ENCODE assay signal across 8 cellular contexts in genomic region chr15:39920510-39921273, GRCh38. TPM values are rescaled to one million over a fixed set of nuclear protein-coding genes. Genes with fewer than 3 reads are reported as not detected.
DNase-seq lines count a peak whose midpoint lies in the region; ATAC-seq and TF ChIP-seq lines count a peak whose summit lies in the region.

No MANE protein-coding gene starts in this region.

- TF ChIP-seq POLR2A in vagina (IDR thresholded peaks at IDR 0.05), result peak in 1 of 2 donors; percentile 43

- peak overlapping the region; percentile 70 for H3K4me3 ChIP-seq in GM06990 (replicated peaks; ENCODE audit: low read depth, low read length)
- H3K4me3 ChIP-seq in right cardiac atrium (ENCODE audit: low read length), result peak overlapping the region; percentile 62
- H3K4me3 ChIP-seq in vagina, result peak overlapping the region; percentile 82 to 85

- DNase-seq in GM06990 (ENCODE audit: extremely low read depth, insufficient read length), result peak; percentile 87
- DNase-seq in H4 (ENCODE audit: low spot score), result peak; percentile 58
- DNase-seq in LoVo (ENCODE audit: low spot score), result peak; percentile 88
- DNase-seq in right cardiac atrium, result peak; percentile 83 to 93 (median 92)
- peak; percentile 82 for DNase-seq in putamen (ENCODE audit: low spot score)
- no peak for DNase-seq in vagina (ENCODE audit: extremely low spot score in 2 of 2)

- peaks cover 5% of the 10 kb centered on the region for H3K36me3 Mint-ChIP-seq in T-helper 1 cell treated with Interleukin-12 subunit alpha and Interleukin-12 subunit beta and Interleukin-4 antibody, amounts not matched to agents 30 μg/mL and 1 μg/mL, for 36 hours (ENCODE audit: low read depth)

- ATAC-seq in right cardiac atrium, result peak; percentile 97 to 98

- peaks cover 24% of the 10 kb centered on the region for H3K4me1 Mint-ChIP-seq in T-helper 1 cell treated with Interleukin-12 subunit alpha and Interleukin-12 subunit beta and Interleukin-4 antibody, amounts not matched to agents 30 μg/mL and 1 μg/mL, for 36 hours (ENCODE audit: low read depth)

- H3K36me3 ChIP-seq in GM06990 (ENCODE audit: control insufficient read depth, insufficient read depth, low read length), result no peaks in the 10 kb centered on the region
- no peaks in the 10 kb centered on the region for H3K36me3 ChIP-seq in vagina

- intact Hi-C loops in right cardiac atrium (cut with DNase I), result no loop called here
- intact Hi-C loops in vagina (cut with DNase I), result no loop called here

- H3K27me3 Mint-ChIP-seq in T-helper 1 cell treated with Interleukin-12 subunit alpha and Interleukin-12 subunit beta and Interleukin-4 antibody, amounts not matched to agents 30 μg/mL and 1 μg/mL, for 36 hours (ENCODE audit: low read depth), result peaks cover 36% of the 10 kb centered on the region

- H3K27me3 ChIP-seq in GM06990 (replicated peaks; ENCODE audit: control insufficient read depth, insufficient read depth, low read length) (no peaks in the 10 kb centered on the region; the same call in 1 of the 2 replicates), right cardiac atrium (ENCODE audit: control insufficient read depth, insufficient read depth) (no peaks in the 10 kb centered on the region), vagina (no peaks in the 10 kb centered on the region)

- TF ChIP-seq CTCF in GM06990 (IDR thresholded peaks at IDR 0.05; ENCODE audit: insufficient read depth, low read length, poor library complexity, severe bottlenecking) (no peak), vagina (IDR thresholded peaks at IDR 0.05) (no peak)

- no peaks in the 10 kb centered on the region for H3K9me3 ChIP-seq in right cardiac atrium (ENCODE audit: control insufficient read depth, low read length)
- H3K9me3 ChIP-seq in vagina, result no peaks in the 10 kb centered on the region

- H3K4me3 Mint-ChIP-seq in T-helper 1 cell treated with Interleukin-12 subunit alpha and Interleukin-12 subunit beta and Interleukin-4 antibody, amounts not matched to agents 30 μg/mL and 1 μg/mL, for 36 hours, result peak overlapping the region; percentile 85

- under 1% methylated on average over 70 of the region's 70 CpGs for WGBS in right cardiac atrium

- H3K27ac ChIP-seq in angular gyrus (ENCODE audit: low read depth, low read length) (peak overlapping the region; percentile 86), right cardiac atrium (ENCODE audit: low read length) (peak overlapping the region; percentile 14), vagina (peak overlapping the region; percentile 92)

- peak overlapping the region; percentile 53 for H3K27ac Mint-ChIP-seq in T-helper 1 cell treated with Interleukin-12 subunit alpha and Interleukin-12 subunit beta and Interleukin-4 antibody, amounts not matched to agents 30 μg/mL and 1 μg/mL, for 36 hours

- H3K4me1 ChIP-seq in right cardiac atrium (ENCODE audit: control insufficient read depth, insufficient read depth, low read length) (no peaks in the 10 kb centered on the region), vagina (peaks cover 6% of the 10 kb centered on the region)

- H3K9me3 Mint-ChIP-seq in T-helper 1 cell treated with Interleukin-12 subunit alpha and Interleukin-12 subunit beta and Interleukin-4 antibody, amounts not matched to agents 30 μg/mL and 1 μg/mL, for 36 hours, result peaks cover 4% of the 10 kb centered on the region

RNA-seq across cellular contexts. Expression of gene GPR176, which starts 0.6 kb away (rescaled TPM):
- 20.4 and 21.5 TPM in 2 replicates for total RNA-seq in H4 (2014; rRNA removed; shearing (Covaris generic))
- total RNA-seq in right cardiac atrium (1 to 10 TPM; 1.4 to 3.9 (median 1.8) TPM), vagina (5.4 TPM)
- polyA plus RNA-seq in right cardiac atrium, result 1.8 TPM

RNA-seq across cellular contexts. Expression of gene EIF2AK4, which starts 13.2 kb away (rescaled TPM):
- 29.1 and 39.5 TPM in 2 replicates for total RNA-seq in H4 (2014; rRNA removed; shearing (Covaris generic))
- 10 to 100 TPM; 22.3 to 28.3 (median 25.1) TPM for total RNA-seq in right cardiac atrium
- polyA plus RNA-seq in right cardiac atrium, result 35.4 TPM
- 36.8 TPM for total RNA-seq in vagina

Comparison
In these comparisons a context has a peak if more than half of its experiments do, and no peak if none do; other contexts are left out.
1. DNase-seq: peak in GM06990 (single experiment), H4 (single experiment), LoVo (single experiment), right cardiac atrium (3 of 3) and putamen (single experiment); none in vagina (0 of 2).
2. H3K27ac ChIP-seq: peak in every context shown above with its lines; median percentile 92 in vagina; 86 in angular gyrus; 14 in right cardiac atrium.
3. Peak in every context shown above with its lines, with median percentiles within 50 percentile points of each other: H3K4me3 ChIP-seq.